ENCODE assay signal across 1 cellular context in genomic region chr12:79421236-79421740, GRCh38.
TF ChIP-seq lines count a peak whose summit lies in the region.

No MANE protein-coding gene starts in this region.

TF ChIP-seq in IMR-90, 13 proteins besides CTCF, POLR2A, EP300 and RAD21 (continued from another document):
- TF ChIP-seq CEBPB (IDR thresholded peaks at IDR 0.05; ENCODE audit: low read depth, low read length) (no peak), USF2 (IDR thresholded peaks at IDR 0.05; ENCODE audit: low read depth, low read length) (no peak), BHLHE40 (IDR thresholded peaks at IDR 0.05; ENCODE audit: low read depth, low read length) (no peak), CHD1 (IDR thresholded peaks at IDR 0.05; ENCODE audit: low read depth, low read length) (no peak), MXI1 (IDR thresholded peaks at IDR 0.05; ENCODE audit: borderline replicate concordance, low read depth, low read length) (no peak)
